ENCODE assay signal across 8 cellular contexts in genomic region chr10:7817576-7817975, GRCh38. TPM values are rescaled to one million over a fixed set of nuclear protein-coding genes. Genes with fewer than 3 reads are reported as not detected.
DNase-seq lines count a peak whose midpoint lies in the region; ATAC-seq and FAIRE-seq lines count a peak whose summit lies in the region.

No MANE protein-coding gene starts in this region.

- ATAC-seq in natural killer cell treated with Interleukin-12 subunit alpha and Interleukin-12 subunit beta and Interleukin-15 and Interleukin-18, amount 100 ng/mL, for 72 hours: no peak
- ATAC-seq in GM21786 (IDR thresholded peaks at IDR 0.05; ENCODE audit: unreplicated experiment): no peak

- 11 to 22% (median 13%) methylated on average over 12 of the region's 12 CpGs for WGBS in small intestine, 3 donors

- peaks cover 27% of the 10 kb centered on the region for H3K36me3 Mint-ChIP-seq in dendritic cell treated with granulocyte-macrophage colony-stimulating factor and Interleukin-4, amounts not matched to agents 40 ng/mL and 50 ng/mL, for 4 days (ENCODE audit: low read depth)
- H3K36me3 Mint-ChIP-seq in natural killer cell treated with Interleukin-12 subunit alpha and Interleukin-12 subunit beta and Interleukin-15 and Interleukin-18, amount 100 ng/mL, for 72 hours: peaks cover 13% of the 10 kb centered on the region

- H3K9ac ChIP-seq in BLaER1 (peak overlapping the region; percentile 92; the same call in 1 of the 2 replicates), Karpas-422 (ENCODE audit: low read length) (peak overlapping the region; percentile 73)

- H3K79me2 ChIP-seq in Karpas-422 (ENCODE audit: low read length): peaks cover 40% of the 10 kb centered on the region

- no peaks in the 10 kb centered on the region for H3K27me3 ChIP-seq in BLaER1
- H3K27me3 ChIP-seq in Karpas-422 (ENCODE audit: low read length): no peaks in the 10 kb centered on the region
- no peaks in the 10 kb centered on the region for H3K27me3 ChIP-seq in small intestine (ENCODE audit: control insufficient read depth in 2 of 2, insufficient read depth in 2 of 2, low read length in 2 of 2)

- H3K4me2 ChIP-seq in BLaER1 (peak overlapping the region; percentile 84), Karpas-422 (ENCODE audit: low read depth, low read length, poor library complexity, severe bottlenecking) (peak overlapping the region; percentile 86)

- no peaks in the 10 kb centered on the region for H3K9me3 ChIP-seq in BLaER1
- no peaks in the 10 kb centered on the region for H3K9me3 ChIP-seq in Karpas-422 (ENCODE audit: low read length)
- H3K9me3 ChIP-seq in small intestine (ENCODE audit: control insufficient read depth, low read depth): no peaks in the 10 kb centered on the region

- peak overlapping the region; percentile 99; the same call in 1 of the 2 replicates for H2AFZ ChIP-seq in Karpas-422 (ENCODE audit: low read length)

- peaks cover 29% of the 10 kb centered on the region for H3K4me1 Mint-ChIP-seq in dendritic cell treated with granulocyte-macrophage colony-stimulating factor and Interleukin-4, amounts not matched to agents 40 ng/mL and 50 ng/mL, for 4 days (ENCODE audit: low read depth)
- H3K4me1 Mint-ChIP-seq in natural killer cell treated with Interleukin-12 subunit alpha and Interleukin-12 subunit beta and Interleukin-15 and Interleukin-18, amount 100 ng/mL, for 72 hours (ENCODE audit: low read depth in 2 of 2): peaks cover 26 to 31% of the 10 kb centered on the region in 2 donors

- peak overlapping the region; percentile 92 for H3K4me3 Mint-ChIP-seq in dendritic cell treated with granulocyte-macrophage colony-stimulating factor and Interleukin-4, amounts not matched to agents 40 ng/mL and 50 ng/mL, for 4 days
- peak overlapping the region; percentile 99 for H3K4me3 Mint-ChIP-seq in natural killer cell treated with Interleukin-12 subunit alpha and Interleukin-12 subunit beta and Interleukin-15 and Interleukin-18, amount 100 ng/mL, for 72 hours

- H3K4me1 ChIP-seq in BLaER1 (peaks cover 32% of the 10 kb centered on the region), Karpas-422 (ENCODE audit: low read length) (peaks cover 24% of the 10 kb centered on the region), small intestine (ENCODE audit: control insufficient read depth in 2 of 2, insufficient read depth in 1 of 2, low read depth in 1 of 2, low read length in 1 of 2) (peaks cover 0 to 8% of the 10 kb centered on the region in 2 donors)

- DNase-seq in Karpas-422: no peak
- DNase-seq in natural killer cell treated with Interleukin-12 subunit alpha and Interleukin-12 subunit beta and Interleukin-15 and Interleukin-18, amount 100 ng/mL, for 72 hours (ENCODE audit: low spot score): no peak
- no peak for DNase-seq in NCI-H2107 treated with DMSO at 0.1 percent for 48 hours (lab: John Stamatoyannopoulos, UW; ENCODE audit: unreplicated experiment)
- no peak for DNase-seq in small intestine
- DNase-seq in NCI-H2171 treated with DMSO at 0.1 percent for 48 hours (lab: John Stamatoyannopoulos, UW): no peak

- H4K20me1 ChIP-seq in BLaER1 (peaks cover 30% of the 10 kb centered on the region), Karpas-422 (ENCODE audit: insufficient read depth, low read depth, low read length) (no peaks in the 10 kb centered on the region; the same call in 1 of the 2 replicates)

- H3K27me3 Mint-ChIP-seq in dendritic cell treated with granulocyte-macrophage colony-stimulating factor and Interleukin-4, amounts not matched to agents 40 ng/mL and 50 ng/mL, for 4 days: peaks cover 6% of the 10 kb centered on the region
- H3K27me3 Mint-ChIP-seq in natural killer cell treated with Interleukin-12 subunit alpha and Interleukin-12 subunit beta and Interleukin-15 and Interleukin-18, amount 100 ng/mL, for 72 hours: peaks cover 6 to 7% of the 10 kb centered on the region in 2 donors

- H3K27ac ChIP-seq in BLaER1: no peak overlapping the region
- no peak overlapping the region for H3K27ac ChIP-seq in Karpas-422 (ENCODE audit: low read length)
- no peak overlapping the region for H3K27ac ChIP-seq in small intestine (ENCODE audit: low read depth in 1 of 2, low read length in 1 of 2)

- no peaks in the 10 kb centered on the region for H3K9me3 Mint-ChIP-seq in dendritic cell treated with granulocyte-macrophage colony-stimulating factor and Interleukin-4, amounts not matched to agents 40 ng/mL and 50 ng/mL, for 4 days
- no peaks in the 10 kb centered on the region for H3K9me3 Mint-ChIP-seq in natural killer cell treated with Interleukin-12 subunit alpha and Interleukin-12 subunit beta and Interleukin-15 and Interleukin-18, amount 100 ng/mL, for 72 hours

- intact Hi-C loops in dendritic cell treated with granulocyte-macrophage colony-stimulating factor and Interleukin-4, amounts not matched to agents 40 ng/mL and 50 ng/mL, for 4 days (cut with micrococcal nuclease): no loop called here

- H3K36me3 ChIP-seq in BLaER1 (peaks cover 17% of the 10 kb centered on the region), Karpas-422 (ENCODE audit: insufficient read depth, low read length) (no peaks in the 10 kb centered on the region), small intestine (ENCODE audit: control insufficient read depth in 2 of 2, insufficient read depth in 2 of 2, low read length in 2 of 2) (no peaks in the 10 kb centered on the region)

- peak overlapping the region; percentile 76 for H3K27ac Mint-ChIP-seq in dendritic cell treated with granulocyte-macrophage colony-stimulating factor and Interleukin-4, amounts not matched to agents 40 ng/mL and 50 ng/mL, for 4 days
- H3K27ac Mint-ChIP-seq in natural killer cell treated with Interleukin-12 subunit alpha and Interleukin-12 subunit beta and Interleukin-15 and Interleukin-18, amount 100 ng/mL, for 72 hours: peak overlapping the region; percentile 77 to 93

- no peak for FAIRE-seq in small intestine (lab: Jason Lieb, UNC)

- H3K9me2 ChIP-seq in Karpas-422 (replicated peaks; ENCODE audit: insufficient read depth, low read length): no peaks in the 10 kb centered on the region

- H3K4me3 ChIP-seq in BLaER1 (peak overlapping the region; percentile 96), Karpas-422 (ENCODE audit: low read length) (peak overlapping the region; percentile 82), small intestine (ENCODE audit: low read depth in 1 of 2, low read length in 2 of 2) (peak overlapping the region in 1 of 2 donors; percentile 79)

RNA-seq across cellular contexts. Expression of gene TAF3, which starts 0.7 kb away (rescaled TPM):
- 4.5 and 4.7 TPM in 2 replicates for total RNA-seq in Karpas-422 (2014; rRNA removed; shearing (Covaris generic); ENCODE audit: low replicate concordance)
- total RNA-seq in natural killer cell treated with Interleukin-12 subunit alpha and Interleukin-12 subunit beta and Interleukin-15 and Interleukin-18, amount 100 ng/mL, for 72 hours: 10 to 100 TPM; 15.6 to 20.0 TPM
- 1 to 10 TPM; 3.4 to 5.4 (median 3.8) TPM for polyA plus RNA-seq in small intestine

RNA-seq across cellular contexts. Expression of gene ATP5F1C, which starts 29.6 kb away (rescaled TPM):
- 207 and 291 TPM in 2 replicates for total RNA-seq in Karpas-422 (2014; rRNA removed; shearing (Covaris generic); ENCODE audit: low replicate concordance)
- total RNA-seq in natural killer cell treated with Interleukin-12 subunit alpha and Interleukin-12 subunit beta and Interleukin-15 and Interleukin-18, amount 100 ng/mL, for 72 hours: 100 to 1,000 TPM; 208 to 238 TPM
- polyA plus RNA-seq in small intestine: 1,000 to 10,000 TPM in 1 of 3 donors, 100 to 1,000 TPM in 2; 479 to 1,460 (median 744) TPM

RNA-seq across cellular contexts. Expression of gene KIN, which starts 29.8 kb away (rescaled TPM):
- 4.0 and 7.9 TPM in 2 replicates for total RNA-seq in Karpas-422 (2014; rRNA removed; shearing (Covaris generic); ENCODE audit: low replicate concordance)
- 10 to 100 TPM; 13.4 to 14.8 TPM for total RNA-seq in natural killer cell treated with Interleukin-12 subunit alpha and Interleukin-12 subunit beta and Interleukin-15 and Interleukin-18, amount 100 ng/mL, for 72 hours
- 10 to 100 TPM in 1 of 3 donors, 1 to 10 TPM in 2; 7.0 to 12.7 (median 7.3) TPM for polyA plus RNA-seq in small intestine
